Comparison of ENCODE assay signal across 14 cellular contexts in genomic region chr19:35975608-35976214, GRCh38. TPM values are rescaled to one million over a fixed set of nuclear protein-coding genes. Genes with fewer than 3 reads are reported as not detected.
DNase-seq lines count a peak whose midpoint lies in the region; ATAC-seq and TF ChIP-seq lines count a peak whose summit lies in the region.
"Had no signal": no experiment of that assay in that cellular context is flagged by ENCODE, and none has a peak within 500 bp of the region (broad histone marks: within the 10 kb centered on the region; RNA-seq: fewer than 3 reads in every experiment).

No MANE protein-coding gene starts in this region.

- no peaks in the 10 kb centered on the region for H3K36me3 ChIP-seq in neural progenitor cell

- TF ChIP-seq CTCF in neural progenitor cell (IDR thresholded peaks at IDR 0.05) (no peak), H9 (conservative IDR thresholded peaks at IDR 0.05) (no peak)

- H3K79me2 ChIP-seq in neural progenitor cell (ENCODE audit: low read depth) (no peaks in the 10 kb centered on the region), H9 (ENCODE audit: insufficient read depth, low read length) (no peaks in the 10 kb centered on the region)

- peak; percentile 36 for DNase-seq in activated naive CD4-positive, alpha-beta T cell treated with anti-CD3 and anti-CD28 coated beads for 36 hours
- no peak for DNase-seq in activated naive CD4-positive, alpha-beta T cell treated with anti-CD3 and anti-CD28 coated beads, Interleukin-2, amount 50 U/mL, for 72 hours (ENCODE audit: low spot score in 2 of 2)
- peak; percentile 49 for DNase-seq in NAMALWA (ENCODE audit: low spot score)
- peak; percentile 45 for DNase-seq in dermis blood vessel endothelial cell
- peak; percentile 83 for DNase-seq in neural progenitor cell (ENCODE audit: low spot score)
- no peak for DNase-seq in H9
- no peak for DNase-seq in SIG-M5 (lab: John Stamatoyannopoulos, UW)
- DNase-seq: activated T-cell treated with anti-CD3 and anti-CD28 coated beads, Interleukin-2, amount 50 U/mL, for 48 hours; DMS53; left colon; NCI-H2029 treated with DMSO at 0.1 percent for 48 hours had no signal

- CTCF ChIA-PET in activated naive CD4-positive, alpha-beta T cell treated with anti-CD3 and anti-CD28 coated beads for 36 hours (lab: Charles Lee), result interaction anchor here (0.6 kb wide), 1 partner anchor 181 kb away, joined by 4 read pairs; no protein-coding TSS in a partner anchor

- H2BK20ac ChIP-seq in H9 (ENCODE audit: low read depth, low read length, poor library complexity, severe bottlenecking), result no peak overlapping the region

- H4K20me1 ChIP-seq in neural progenitor cell (ENCODE audit: low read depth) (peaks cover 9% of the 10 kb centered on the region), H9 (ENCODE audit: control insufficient read depth, insufficient read depth, insufficient read length) (no peaks in the 10 kb centered on the region)

- H2AK5ac ChIP-seq in H9 (ENCODE audit: insufficient read length, low read length), result no peak overlapping the region

- H3K4me2 ChIP-seq in neural progenitor cell, result no peak overlapping the region
- H3K4me2 ChIP-seq in H9 (ENCODE audit: insufficient read depth, insufficient read length, low read length), result no peak overlapping the region

- no peak overlapping the region for H3T11ph ChIP-seq in H9 (ENCODE audit: low read length)

- no CpG with 5 or more reads among the region's 5 CpGs for WGBS in H9 (ENCODE audit: extremely low coverage, insufficient read length, low lambda C conversion rate)

- H3K18ac ChIP-seq in H9 (ENCODE audit: insufficient read length, low read depth, low read length), result no peak overlapping the region

- H4K5ac ChIP-seq in H9 (ENCODE audit: insufficient read length, low read depth, low read length), result no peak overlapping the region

- no peak for ATAC-seq in activated naive CD4-positive, alpha-beta T cell treated with anti-CD3 and anti-CD28 coated beads, Interleukin-2, amount 50 U/mL, for 72 hours
- ATAC-seq in GM21367 (IDR thresholded peaks at IDR 0.05; ENCODE audit: unreplicated experiment), result no peak
- ATAC-seq: left colon had no signal

- no peaks in the 10 kb centered on the region for H3K23me2 ChIP-seq in H9 (ENCODE audit: insufficient read length, low read depth, low read length, poor library complexity, severe bottlenecking)

- H3K14ac ChIP-seq in H9 (ENCODE audit: insufficient read depth, low read length), result no peak overlapping the region

- H3K9ac ChIP-seq in neural progenitor cell (no peak overlapping the region), H9 (ENCODE audit: extremely low read depth, insufficient read length, low read length) (no peak overlapping the region)

- peaks cover 9% of the 10 kb centered on the region for H3K27me3 Mint-ChIP-seq in activated naive CD4-positive, alpha-beta T cell treated with anti-CD3 and anti-CD28 coated beads for 36 hours (ENCODE audit: low read depth)
- peaks cover 17% of the 10 kb centered on the region for H3K27me3 Mint-ChIP-seq in neural progenitor cell (ENCODE audit: insufficient read depth, low read depth)
- peaks cover 30% of the 10 kb centered on the region for H3K27me3 Mint-ChIP-seq in H9 (ENCODE audit: low read depth)

- H4K8ac ChIP-seq in H9 (replicated peaks; ENCODE audit: insufficient read length, low read depth, low read length), result no peak overlapping the region

- no peak overlapping the region for H3K4me3 ChIP-seq in neural progenitor cell

- no peak overlapping the region for H3K4ac ChIP-seq in H9 (ENCODE audit: low read depth, low read length)

- no peak overlapping the region for H2BK120ac ChIP-seq in H9 (ENCODE audit: low read depth, low read length, poor library complexity, severe bottlenecking)

- H3K56ac ChIP-seq in H9 (ENCODE audit: insufficient read length, low read depth, low read length), result no peak overlapping the region

- H2BK5ac ChIP-seq in H9 (ENCODE audit: insufficient read length, low read length), result no peak overlapping the region

- no peak overlapping the region for H3K23ac ChIP-seq in H9 (ENCODE audit: insufficient read length, low read depth, low read length)

- H3F3A ChIP-seq in neural progenitor cell (ENCODE audit: low read depth), result no peaks in the 10 kb centered on the region

- H3K27ac Mint-ChIP-seq in activated naive CD4-positive, alpha-beta T cell treated with anti-CD3 and anti-CD28 coated beads for 36 hours, result no peak overlapping the region
- H3K27ac Mint-ChIP-seq in activated naive CD4-positive, alpha-beta T cell treated with anti-CD3 and anti-CD28 coated beads, Interleukin-2, amount 50 U/mL, for 72 hours, result no peak overlapping the region
- no peak overlapping the region for H3K27ac Mint-ChIP-seq in neural progenitor cell
- no peak overlapping the region for H3K27ac Mint-ChIP-seq in H9

- no peak overlapping the region for H4K91ac ChIP-seq in H9 (ENCODE audit: insufficient read length, low read depth, low read length)

- intact Hi-C loops in activated naive CD4-positive, alpha-beta T cell treated with anti-CD3 and anti-CD28 coated beads for 36 hours (cut with micrococcal nuclease), result no loop called here

- no peaks in the 10 kb centered on the region for H3K36me3 Mint-ChIP-seq in activated naive CD4-positive, alpha-beta T cell treated with anti-CD3 and anti-CD28 coated beads for 36 hours (ENCODE audit: low read depth)
- H3K36me3 Mint-ChIP-seq in activated naive CD4-positive, alpha-beta T cell treated with anti-CD3 and anti-CD28 coated beads, Interleukin-2, amount 50 U/mL, for 72 hours, result no peaks in the 10 kb centered on the region
- H3K36me3 Mint-ChIP-seq in neural progenitor cell (no peaks in the 10 kb centered on the region), H9 (ENCODE audit: insufficient read depth in 1 of 3, low read depth in 3 of 3) (no peaks in the 10 kb centered on the region)

- H3K9me3 ChIP-seq in neural progenitor cell (ENCODE audit: low read depth) (no peaks in the 10 kb centered on the region), H9 (ENCODE audit: control insufficient read depth, low read depth, low read length) (no peaks in the 10 kb centered on the region)

- H3K4me1 ChIP-seq in neural progenitor cell (no peaks in the 10 kb centered on the region), H9 (ENCODE audit: insufficient read depth, low read length) (no peaks in the 10 kb centered on the region)

- H3K27me3 ChIP-seq in neural progenitor cell (peaks cover 6% of the 10 kb centered on the region), H9 (ENCODE audit: insufficient read depth, low read length) (no peaks in the 10 kb centered on the region)

- no peaks in the 10 kb centered on the region for H3K4me1 Mint-ChIP-seq in activated naive CD4-positive, alpha-beta T cell treated with anti-CD3 and anti-CD28 coated beads for 36 hours (ENCODE audit: low read depth)
- no peaks in the 10 kb centered on the region for H3K4me1 Mint-ChIP-seq in neural progenitor cell
- peaks cover 15 to 19% of the 10 kb centered on the region in 2 experiments for H3K4me1 Mint-ChIP-seq in H9

- H2AFZ ChIP-seq in neural progenitor cell (replicated peaks), result no peak overlapping the region
- H2AFZ ChIP-seq in H9 (ENCODE audit: low read length), result no peak overlapping the region

- H3K4me3 Mint-ChIP-seq in activated naive CD4-positive, alpha-beta T cell treated with anti-CD3 and anti-CD28 coated beads for 36 hours, result no peak overlapping the region
- H3K4me3 Mint-ChIP-seq in neural progenitor cell, result peak overlapping the region; percentile 14
- H3K4me3 Mint-ChIP-seq in H9, result 0 out of 5 replicates have a peak overlapping the region, but pooled peaks of 1 of the 2 experiments have one; percentile 21

- H3K27ac ChIP-seq in neural progenitor cell (no peak overlapping the region), H9 (ENCODE audit: insufficient read length, low read depth, low read length) (no peak overlapping the region)

- no peaks in the 10 kb centered on the region for H3K9me3 Mint-ChIP-seq in activated naive CD4-positive, alpha-beta T cell treated with anti-CD3 and anti-CD28 coated beads for 36 hours
- no peaks in the 10 kb centered on the region for H3K9me3 Mint-ChIP-seq in activated naive CD4-positive, alpha-beta T cell treated with anti-CD3 and anti-CD28 coated beads, Interleukin-2, amount 50 U/mL, for 72 hours
- H3K9me3 Mint-ChIP-seq in neural progenitor cell (no peaks in the 10 kb centered on the region), H9 (no peaks in the 10 kb centered on the region; a peak in 2 of 5 replicates)

- no peak overlapping the region for H2BK15ac ChIP-seq in H9 (ENCODE audit: low read depth, low read length)

- H3K79me1 ChIP-seq in H9 (ENCODE audit: insufficient read depth, low read depth, low read length, poor library complexity, severe bottlenecking), result no peaks in the 10 kb centered on the region

- no peak overlapping the region for H2BK12ac ChIP-seq in H9 (ENCODE audit: insufficient read length, low read depth, low read length)

RNA-seq across cellular contexts. Expression of gene SDHAF1, which starts 19.3 kb away (rescaled TPM):
- total RNA-seq in activated naive CD4-positive, alpha-beta T cell treated with anti-CD3 and anti-CD28 coated beads for 36 hours, result 10 to 100 TPM; 13.1 to 13.8 TPM
- total RNA-seq in activated naive CD4-positive, alpha-beta T cell treated with anti-CD3 and anti-CD28 coated beads, Interleukin-2, amount 50 U/mL, for 72 hours, result 10 to 100 TPM; 23.0 to 24.7 TPM
- 10.1 and 19.6 TPM in 2 replicates for total RNA-seq in dermis blood vessel endothelial cell
- total RNA-seq in neural progenitor cell (ENCODE audit: low replicate concordance), result 4.6 and 18.6 TPM in 2 replicates
- total RNA-seq in H9 (2021), result 14.7 and 16.0 TPM in 2 replicates

RNA-seq across cellular contexts. Expression of gene SYNE4, which starts 32.9 kb away (rescaled TPM):
- 1 to 10 TPM; 1.1 to 2.1 TPM for total RNA-seq in activated naive CD4-positive, alpha-beta T cell treated with anti-CD3 and anti-CD28 coated beads for 36 hours
- 1 to 10 TPM; 1.8 to 2.6 TPM for total RNA-seq in activated naive CD4-positive, alpha-beta T cell treated with anti-CD3 and anti-CD28 coated beads, Interleukin-2, amount 50 U/mL, for 72 hours
- total RNA-seq in dermis blood vessel endothelial cell, result 0.17 TPM in 1 of 2 replicates, not detected in the other
- total RNA-seq in neural progenitor cell (ENCODE audit: low replicate concordance), result 2.3 and 10.9 TPM in 2 replicates
- 19.2 and 20.4 TPM in 2 replicates for total RNA-seq in H9 (2021)
- total RNA-seq: A673, fibroblast of villous mesenchyme had no signal

RNA-seq across cellular contexts. Expression of gene ALKBH6, which starts 38.3 kb away (rescaled TPM):
- 10 to 100 TPM; 36.9 to 37.8 TPM for total RNA-seq in activated naive CD4-positive, alpha-beta T cell treated with anti-CD3 and anti-CD28 coated beads for 36 hours
- 10 to 100 TPM; 50.4 to 74.0 TPM for total RNA-seq in activated naive CD4-positive, alpha-beta T cell treated with anti-CD3 and anti-CD28 coated beads, Interleukin-2, amount 50 U/mL, for 72 hours
- 12.3 and 15.3 TPM in 2 replicates for total RNA-seq in dermis blood vessel endothelial cell
- total RNA-seq in neural progenitor cell (ENCODE audit: low replicate concordance), result 16.3 and 22.5 TPM in 2 replicates
- total RNA-seq in H9 (2021), result 28.0 and 32.5 TPM in 2 replicates

RNA-seq across cellular contexts. Expression of gene LRFN3, which starts 39.5 kb away (rescaled TPM):
- total RNA-seq in activated naive CD4-positive, alpha-beta T cell treated with anti-CD3 and anti-CD28 coated beads for 36 hours, result 1 to 10 TPM; 4.0 TPM
- total RNA-seq in activated naive CD4-positive, alpha-beta T cell treated with anti-CD3 and anti-CD28 coated beads, Interleukin-2, amount 50 U/mL, for 72 hours, result 10 to 100 TPM in 1 of 2 donors, 1 to 10 TPM in 1; 6.4 to 10.1 TPM
- total RNA-seq in dermis blood vessel endothelial cell, result 3.6 and 3.7 TPM in 2 replicates
- 2.3 and 9.5 TPM in 2 replicates for total RNA-seq in neural progenitor cell (ENCODE audit: low replicate concordance)
- total RNA-seq in H9 (2021), result 18.4 and 20.5 TPM in 2 replicates

RNA-seq across cellular contexts. Expression of gene CLIP3, which starts 57.0 kb away (rescaled TPM):
- total RNA-seq in activated naive CD4-positive, alpha-beta T cell treated with anti-CD3 and anti-CD28 coated beads for 36 hours, result under 1 TPM in 1 of 2 experiments, not detected in 1; 0.15 TPM
- total RNA-seq in activated naive CD4-positive, alpha-beta T cell treated with anti-CD3 and anti-CD28 coated beads, Interleukin-2, amount 50 U/mL, for 72 hours, result under 1 TPM; 0.66 to 0.96 TPM
- total RNA-seq in dermis blood vessel endothelial cell (6.7 and 7.8 TPM in 2 replicates), neural progenitor cell (ENCODE audit: low replicate concordance) (8.2 and 17.7 TPM in 2 replicates), H9 (2021) (19.7 and 20.9 TPM in 2 replicates)

Comparison
In these comparisons a context has a peak if more than half of its experiments do, and no peak if none do; other contexts are left out.
1. DNase-seq: peak in activated naive CD4-positive, alpha-beta T cell treated with anti-CD3 and anti-CD28 coated beads for 36 hours (single experiment), NAMALWA (single experiment), dermis blood vessel endothelial cell (single experiment) and neural progenitor cell (single experiment); none in activated naive CD4-positive, alpha-beta T cell treated with anti-CD3 and anti-CD28 coated beads, Interleukin-2, amount 50 U/mL, for 72 hours (0 of 2), H9 (single experiment) and SIG-M5 (single experiment).